Comparison of ENCODE assay signal across 1 cellular context in genomic region chr1:25031966-25032667, GRCh38.
A peak's percentile ranks its signal among the peaks of the same experiment; 100 is the strongest.
TF ChIP-seq lines count a peak whose summit lies in the region.

No MANE protein-coding gene starts in this region.

TF ChIP-seq in GM12878, 131 proteins besides CTCF, POLR2A, EP300 and RAD21 (continued from another document):
- TF ChIP-seq ZNF687 (IDR thresholded peaks at IDR 0.05) (peak; percentile 80), POLR2AphosphoS5 (IDR thresholded peaks at IDR 0.05; ENCODE audit: low read length) (peak; percentile 87), PKNOX1 (IDR thresholded peaks at IDR 0.05) (no peak)
